8 cellular contexts compared by ENCODE assay signal in genomic region chr1:47438321-47439150, GRCh38. TPM values are rescaled to one million over a fixed set of nuclear protein-coding genes. Genes with fewer than 3 reads are reported as not detected.
DNase-seq lines count a peak whose midpoint lies in the region; ATAC-seq, FAIRE-seq and TF ChIP-seq lines count a peak whose summit lies in the region.

No MANE protein-coding gene starts in this region.

- ATAC-seq in HG03045 (IDR thresholded peaks at IDR 0.05; ENCODE audit: unreplicated experiment): peak; percentile 1
- no peak for ATAC-seq in thoracic aorta (ENCODE audit: insufficient number of reproducible peaks, low FRiP score, low read depth)
- no peak for ATAC-seq in HG03378 (IDR thresholded peaks at IDR 0.05; ENCODE audit: unreplicated experiment)

- dilution Hi-C loops in keratinocyte (cut with MboI; ENCODE audit: extremely low pct_ligation_motif_present, low sequenced_read_pairs): no loop called here

- peak overlapping the region; percentile 79 for H3K4me3 ChIP-seq in AG04450 (ENCODE audit: low read depth, low read length)
- H3K4me3 ChIP-seq in keratinocyte (ENCODE audit: control insufficient read depth in 2 of 3, extremely low read depth in 1 of 3, insufficient read depth in 2 of 3, low read depth in 1 of 3, low read length in 3 of 3): peak overlapping the region in 2 of 3 experiments; percentile 64 to 87
- peak overlapping the region; percentile 92 for H3K4me3 ChIP-seq in thoracic aorta

- H3K4me2 ChIP-seq in keratinocyte (ENCODE audit: control insufficient read depth, extremely low read depth, insufficient read depth, low read depth, low read length): peak overlapping the region; percentile 37

- H3K36me3 ChIP-seq in keratinocyte (ENCODE audit: control insufficient read depth in 2 of 2, extremely low read depth in 1 of 2, insufficient read depth in 2 of 2, low read length in 2 of 2) (no peaks in the 10 kb centered on the region), thoracic aorta (no peaks in the 10 kb centered on the region)

- TF ChIP-seq CTCF in AG04450 (IDR thresholded peaks at IDR 0.05; ENCODE audit: low read depth, low read length) (no peak), keratinocyte (optimal IDR thresholded peaks at IDR 0.05 in 1 of 3, IDR thresholded peaks at IDR 0.05 in 1 of 3, conservative IDR thresholded peaks at IDR 0.05 in 1 of 3; ENCODE audit: extremely low read depth in 1 of 3, insufficient read depth in 2 of 3, low read length in 3 of 3) (no peak), thoracic aorta (IDR thresholded peaks at IDR 0.05) (no peak)

- CTCF ChIA-PET in AG04450 (lab: Charles Lee): interaction anchor here (0.6 to 9.3 kb wide), 43 partner anchors 8 to 1577 kb away, joined by 3 to 255 read pairs (median 7); no protein-coding TSS in a partner anchor

- H3K4me1 ChIP-seq in keratinocyte (ENCODE audit: control insufficient read depth, extremely low read depth, insufficient read depth, low read length): peaks cover 26% of the 10 kb centered on the region
- H3K4me1 ChIP-seq in thoracic aorta (ENCODE audit: control insufficient read depth in 1 of 2, low read depth in 2 of 2): peaks cover 25 to 57% of the 10 kb centered on the region in 2 donors

- FAIRE-seq in keratinocyte (lab: Jason Lieb, UNC): no peak

- peaks cover 4% of the 10 kb centered on the region for H3K79me2 ChIP-seq in keratinocyte (ENCODE audit: control insufficient read depth, insufficient read depth, low read length)

- H3K27ac ChIP-seq in AG04450 (ENCODE audit: low read depth, low read length): no peak overlapping the region
- no peak overlapping the region for H3K27ac ChIP-seq in keratinocyte (ENCODE audit: control insufficient read depth, insufficient read depth, low read length)
- H3K27ac ChIP-seq in thoracic aorta: peak overlapping the region; percentile 90 to 94

- H2AFZ ChIP-seq in keratinocyte (ENCODE audit: control insufficient read depth, low read length): peak overlapping the region; percentile 30

- POLR2A ChIA-PET in AG04450 (lab: Yijun Ruan, JAX): no interaction called here

- no peak for DNase-seq in AG04450 (ENCODE audit: low read depth, low spot score)
- peak; percentile 64 for DNase-seq in activated T-cell treated with anti-CD3 and anti-CD28 coated beads, Interleukin-2, amount 50 U/mL, for 1 hour
- no peak for DNase-seq in keratinocyte (ENCODE audit: low read depth, low spot score)
- no peak for DNase-seq in thoracic aorta (ENCODE audit: low spot score)
- DNase-seq in NCI-H774 (lab: John Stamatoyannopoulos, UW): no peak
- DNase-seq in T1000 (lab: John Stamatoyannopoulos, UW): no peak

- H3K9me3 ChIP-seq in AG04450 (ENCODE audit: control insufficient read depth, insufficient read depth, low read length) (no peaks in the 10 kb centered on the region; the same call in 1 of the 2 replicates), keratinocyte (ENCODE audit: control insufficient read depth, low read depth, low read length) (no peaks in the 10 kb centered on the region), thoracic aorta (no peaks in the 10 kb centered on the region)

- H3K27me3 ChIP-seq in AG04450 (ENCODE audit: control insufficient read depth, insufficient read depth, low read length) (peaks cover 44% of the 10 kb centered on the region), keratinocyte (ENCODE audit: control insufficient read depth, extremely low read depth, insufficient read depth, low read length) (peaks cover 70% of the 10 kb centered on the region), thoracic aorta (replicated peaks; ENCODE audit: insufficient read depth) (no peaks in the 10 kb centered on the region)

- peaks cover 6% of the 10 kb centered on the region for H4K20me1 ChIP-seq in keratinocyte (ENCODE audit: control insufficient read depth, extremely low read depth, insufficient read depth, low read length)

- H3K9ac ChIP-seq in keratinocyte (ENCODE audit: control insufficient read depth, extremely low read depth, insufficient read depth, low read length): no peak overlapping the region

- H3K9me1 ChIP-seq in keratinocyte (ENCODE audit: control insufficient read depth, extremely low read depth, insufficient read depth, low read length): no peaks in the 10 kb centered on the region

RNA-seq across cellular contexts. Expression of gene FOXD2, which starts 0.7 kb away (rescaled TPM):
- polyA plus RNA-seq in AG04450 (2011; rRNA removed): 0.01 TPM in 1 of 2 replicates, not detected in the other
- polyA minus RNA-seq in AG04450 (2011; rRNA and poly(A)+ RNA removed): not detected in 2 replicates
- 0.01 to 0.05 TPM (median 0.04 TPM) in 3 replicates for polyA plus RNA-seq in keratinocyte
- polyA plus RNA-seq in keratinocyte (2011; ENCODE audit: low read depth): not detected
- 0.04 TPM in 1 of 2 replicates, not detected in the other for polyA plus RNA-seq in keratinocyte (2011; cell fraction: cytosol; rRNA removed)
- polyA plus RNA-seq in keratinocyte (2011; cell fraction: nucleus; rRNA removed): 0.05 and 0.07 TPM in 2 replicates
- 0.07 and 0.09 TPM in 2 replicates for polyA plus RNA-seq in keratinocyte (2012; ENCODE audit: low replicate concordance)
- polyA minus RNA-seq in keratinocyte: 0.16 TPM in 1 of 3 replicates, not detected in the others
- polyA minus RNA-seq in keratinocyte (2011; cell fraction: cytosol; rRNA and poly(A)+ RNA removed): not detected
- 0.11 TPM in 1 of 2 replicates, not detected in the other for polyA minus RNA-seq in keratinocyte (2011; cell fraction: nucleus; rRNA and poly(A)+ RNA removed)
- total RNA-seq in thoracic aorta: 1 to 10 TPM; 4.9 TPM

RNA-seq across cellular contexts. Expression of gene FOXE3, which starts 22.5 kb away (rescaled TPM):
- polyA plus RNA-seq in AG04450 (2011; rRNA removed) (not detected in 2 replicates), keratinocyte (0.03 TPM in 1 of 3 replicates, not detected in the others)
- not detected in 2 replicates for polyA minus RNA-seq in AG04450 (2011; rRNA and poly(A)+ RNA removed)
- not detected for polyA plus RNA-seq in keratinocyte (2011; ENCODE audit: low read depth)
- polyA plus RNA-seq in keratinocyte (2011; cell fraction: cytosol; rRNA removed): not detected in 2 replicates
- polyA plus RNA-seq in keratinocyte (2011; cell fraction: nucleus; rRNA removed): not detected in 2 replicates
- polyA plus RNA-seq in keratinocyte (2012; ENCODE audit: low replicate concordance): 0.10 TPM in 1 of 2 replicates, not detected in the other
- polyA minus RNA-seq in keratinocyte: not detected in 3 replicates
- not detected for polyA minus RNA-seq in keratinocyte (2011; cell fraction: cytosol; rRNA and poly(A)+ RNA removed)
- polyA minus RNA-seq in keratinocyte (2011; cell fraction: nucleus; rRNA and poly(A)+ RNA removed): not detected in 2 replicates
- under 1 TPM in 1 of 2 donors, not detected in 1; 0.28 TPM for total RNA-seq in thoracic aorta

Comparison
In these comparisons a context has a peak if more than half of its experiments do, and no peak if none do; other contexts are left out.
1. H3K27ac ChIP-seq: peak in thoracic aorta (2 of 2); none in AG04450 (single experiment) and keratinocyte (single experiment).
2. Peak in every context shown above with its lines, with median percentiles within 50 percentile points of each other: H3K4me3 ChIP-seq.